Comparison of ENCODE assay signal across 8 cellular contexts in the genomic region with DNA sequence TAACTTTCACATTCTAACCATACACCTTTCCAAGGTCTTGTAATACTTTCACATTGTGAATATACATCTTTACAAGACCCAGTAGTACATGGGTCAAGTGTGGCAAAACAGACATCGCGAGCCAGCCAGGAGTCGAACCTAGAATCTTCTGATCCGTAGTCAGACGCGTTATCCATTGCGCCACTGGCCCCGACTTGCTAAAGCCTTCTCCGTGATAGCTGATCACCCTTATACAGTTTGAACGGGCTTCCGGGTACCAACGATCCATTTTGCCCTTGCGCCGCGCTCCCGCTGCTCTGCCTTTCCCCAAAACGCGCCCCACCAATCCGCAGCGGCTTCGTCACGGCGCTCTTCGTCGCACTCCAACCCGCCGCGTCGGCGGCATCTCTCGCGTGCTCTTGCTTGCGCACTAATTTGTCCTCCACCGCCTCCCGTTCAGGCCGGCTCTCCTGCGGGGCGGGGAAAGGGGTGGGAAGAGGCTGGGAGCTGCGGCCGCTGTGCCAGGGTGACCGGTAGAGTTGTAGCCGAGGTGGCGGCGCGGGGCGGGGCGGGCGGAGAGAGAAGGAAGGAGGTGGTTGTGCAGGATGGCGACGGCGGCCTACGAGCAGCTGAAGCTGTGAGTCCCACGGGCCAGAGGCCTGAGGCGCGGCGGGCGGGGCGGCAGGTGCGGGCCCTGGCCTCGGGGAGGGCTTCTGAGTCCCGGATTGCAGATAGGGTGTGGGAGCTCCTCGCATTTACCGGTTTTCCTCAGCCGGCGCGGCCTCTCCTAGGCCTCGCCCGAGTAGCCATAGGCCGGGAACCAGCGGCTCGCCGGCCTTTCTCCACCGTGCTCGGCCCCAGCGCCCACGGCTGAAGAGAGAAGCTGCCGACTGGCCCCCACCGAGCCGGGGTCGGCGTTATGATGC. TPM values are rescaled to one million over a fixed set of nuclear protein-coding genes. Genes with fewer than 3 reads are reported as not detected.
A peak's percentile ranks its signal among the peaks of the same experiment; 100 is the strongest.
DNase-seq lines count a peak whose midpoint lies in the region; ATAC-seq lines count a peak whose summit lies in the region.

A gene with protein sequence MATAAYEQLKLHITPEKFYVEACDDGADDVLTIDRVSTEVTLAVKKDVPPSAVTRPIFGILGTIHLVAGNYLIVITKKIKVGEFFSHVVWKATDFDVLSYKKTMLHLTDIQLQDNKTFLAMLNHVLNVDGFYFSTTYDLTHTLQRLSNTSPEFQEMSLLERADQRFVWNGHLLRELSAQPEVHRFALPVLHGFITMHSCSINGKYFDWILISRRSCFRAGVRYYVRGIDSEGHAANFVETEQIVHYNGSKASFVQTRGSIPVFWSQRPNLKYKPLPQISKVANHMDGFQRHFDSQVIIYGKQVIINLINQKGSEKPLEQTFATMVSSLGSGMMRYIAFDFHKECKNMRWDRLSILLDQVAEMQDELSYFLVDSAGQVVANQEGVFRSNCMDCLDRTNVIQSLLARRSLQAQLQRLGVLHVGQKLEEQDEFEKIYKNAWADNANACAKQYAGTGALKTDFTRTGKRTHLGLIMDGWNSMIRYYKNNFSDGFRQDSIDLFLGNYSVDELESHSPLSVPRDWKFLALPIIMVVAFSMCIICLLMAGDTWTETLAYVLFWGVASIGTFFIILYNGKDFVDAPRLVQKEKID (plus strand): TSS at position 515 of the 905 bp plus-strand sequence. CDS start 70 bp downstream, at position 585.

- peak; percentile 77 for ATAC-seq in GM19372 (IDR thresholded peaks at IDR 0.05; ENCODE audit: low read depth, unreplicated experiment)
- peak; percentile 69 for ATAC-seq in HG03558 (IDR thresholded peaks at IDR 0.05; ENCODE audit: extremely low read depth, unreplicated experiment)
- peak; percentile 93 for ATAC-seq in left lobe of liver

- H3K4me3 Mint-ChIP-seq in dendritic cell treated with granulocyte-macrophage colony-stimulating factor and Interleukin-4, amounts not matched to agents 40 ng/mL and 50 ng/mL, for 4 days: peak within 1 kb of the TSS; percentile 90

- H3K4me1 Mint-ChIP-seq in dendritic cell treated with granulocyte-macrophage colony-stimulating factor and Interleukin-4, amounts not matched to agents 40 ng/mL and 50 ng/mL, for 4 days (ENCODE audit: low read depth): peaks cover 45% of the 10 kb centered on the region

- peak within 1 kb of the TSS; percentile 90 for H3K27ac Mint-ChIP-seq in dendritic cell treated with granulocyte-macrophage colony-stimulating factor and Interleukin-4, amounts not matched to agents 40 ng/mL and 50 ng/mL, for 4 days

- no peaks in the 10 kb centered on the region for H3K9me3 Mint-ChIP-seq in dendritic cell treated with granulocyte-macrophage colony-stimulating factor and Interleukin-4, amounts not matched to agents 40 ng/mL and 50 ng/mL, for 4 days

- intact Hi-C loops in dendritic cell treated with granulocyte-macrophage colony-stimulating factor and Interleukin-4, amounts not matched to agents 40 ng/mL and 50 ng/mL, for 4 days (cut with micrococcal nuclease): no loop called here

- DNase-seq in C1 segment of cervical spinal cord (lab: John Stamatoyannopoulos, UW) (peak; percentile 90 to 99 (median 97)), NCI-H748 treated with DMSO at 0.1 percent for 48 hours (lab: John Stamatoyannopoulos, UW) (peak; percentile 92), left lobe of liver (ENCODE audit: low spot score) (peak; percentile 99)
- DNase-seq in activated CD4-positive, alpha-beta T cell treated with anti-CD3 and anti-CD28 coated beads, Interleukin-2, amount 50 U/mL, for 24 hours (ENCODE audit: low read depth in 1 of 2, low spot score in 1 of 2): peak; percentile 94 to 98
- peak; percentile 91 for DNase-seq in stimulated activated CD4-positive, alpha-beta T cell treated with anti-CD3 and anti-CD28 coated beads, Interleukin-2, amount 100 ng/mL, for 4 hours (ENCODE audit: low read depth)

- peaks cover 3% of the 10 kb centered on the region for H3K27me3 Mint-ChIP-seq in dendritic cell treated with granulocyte-macrophage colony-stimulating factor and Interleukin-4, amounts not matched to agents 40 ng/mL and 50 ng/mL, for 4 days

- H3K36me3 Mint-ChIP-seq in dendritic cell treated with granulocyte-macrophage colony-stimulating factor and Interleukin-4, amounts not matched to agents 40 ng/mL and 50 ng/mL, for 4 days (ENCODE audit: low read depth): peaks cover 31% of the 10 kb centered on the region

RNA-seq across cellular contexts. Expression of the gene that starts here (rescaled TPM):
- total RNA-seq in left lobe of liver: 19.7 TPM

Comparison
In these comparisons a context has a peak if more than half of its experiments do, and no peak if none do; other contexts are left out.
1. Peak in every context shown above with its lines: DNase-seq and ATAC-seq.